In the genomic region with DNA sequence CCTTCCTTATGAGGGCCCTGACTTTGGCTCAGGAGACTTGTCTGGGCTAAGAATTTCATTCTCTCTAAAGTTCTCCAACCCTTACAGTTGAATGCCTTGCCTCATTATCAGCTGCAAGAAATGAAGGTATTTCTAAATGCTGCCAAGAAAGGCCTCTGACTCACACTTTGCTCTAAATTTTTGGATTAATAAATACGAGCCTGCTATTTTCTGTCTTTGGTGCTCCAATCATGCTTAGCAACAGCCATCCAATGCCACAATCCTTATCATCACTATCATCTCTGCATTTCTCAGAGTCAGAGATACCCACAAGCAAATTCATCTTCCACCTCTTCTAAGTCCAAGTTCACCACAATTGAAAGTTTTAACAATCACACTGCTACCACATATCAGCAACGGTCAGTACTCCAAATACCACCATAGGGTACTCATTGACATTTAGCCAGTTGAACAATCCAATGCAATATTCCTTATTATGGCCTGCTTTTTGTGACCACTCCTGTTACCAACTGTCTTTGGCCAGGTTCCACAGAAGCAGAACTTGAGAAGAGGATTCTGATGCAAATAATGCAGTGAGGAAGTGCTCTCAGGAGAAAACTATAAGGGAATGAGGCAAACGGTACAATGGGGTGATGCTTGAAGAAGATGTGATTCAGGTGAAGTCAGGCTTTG, we compare ENCODE assay signal across 21 cellular contexts. TPM values are rescaled to one million over a fixed set of nuclear protein-coding genes. Genes with fewer than 3 reads are reported as not detected.
DNase-seq lines count a peak whose midpoint lies in the region; ATAC-seq and TF ChIP-seq lines count a peak whose summit lies in the region.
"Had no signal": no experiment of that assay in that cellular context is flagged by ENCODE, and none has a peak within 500 bp of the region (broad histone marks: within the 10 kb centered on the region; RNA-seq: fewer than 3 reads in every experiment).

No MANE protein-coding gene starts in this region.

- H3K27ac ChIP-seq in foreskin keratinocyte = no peak overlapping the region
- H3K27ac ChIP-seq: upper lobe of right lung had no signal

- no peak overlapping the region for H3K4me3 ChIP-seq in astrocyte of the cerebellum (ENCODE audit: low read depth, low read length)
- H3K4me3 ChIP-seq: ascending aorta, upper lobe of right lung had no signal

- in situ Hi-C loops in astrocyte of the cerebellum (cut with HindIII; ENCODE audit: low sequenced_read_pairs) = no loop called here

- H3K9me3 Mint-ChIP-seq in natural killer cell = no peaks in the 10 kb centered on the region

- no peak for DNase-seq in left cardiac atrium
- no peak for DNase-seq in cardiac septum (ENCODE audit: low spot score)
- DNase-seq in astrocyte of the cerebellum (ENCODE audit: low read depth) = peak; percentile 58
- peak; percentile 9 to 51 for DNase-seq in foreskin keratinocyte
- no peak for DNase-seq in natural killer cell
- DNase-seq in DMS53 (lab: John Stamatoyannopoulos, UW) = no peak
- DNase-seq: activated CD8-positive, alpha-beta memory T cell treated with anti-CD3 and anti-CD28 coated beads, Interleukin-2, amount 10 ng/mL, durations not matched to agents 7 days and 5 days; activated effector memory CD4-positive, alpha-beta T cell treated with anti-CD3 and anti-CD28 coated beads, Interleukin-2, amount 50 U/mL, for 16 hours; immature natural killer cell; KG1; NCI-H1417 treated with DMSO at 0.1 percent for 48 hours; occipital lobe; RPMI8226; stimulated activated naive CD4-positive, alpha-beta T cell treated with Interleukin-2 at 50 U/mL for 16 hours; T-helper 2 cell; upper lobe of right lung had no signal

- TF ChIP-seq CTCF in astrocyte of the cerebellum (IDR thresholded peaks at IDR 0.05; ENCODE audit: low read depth, low read length, missing control alignments) = no peak
- no peak for TF ChIP-seq CTCF in foreskin keratinocyte (conservative IDR thresholded peaks at IDR 0.05)
- TF ChIP-seq CTCF in natural killer cell (IDR thresholded peaks at IDR 0.05) = no peak

- H3K4me3 Mint-ChIP-seq in natural killer cell = no peak overlapping the region
- H3K4me3 Mint-ChIP-seq: activated CD8-positive, alpha-beta memory T cell treated with anti-CD3 and anti-CD28 coated beads, Interleukin-2, amount 10 ng/mL, durations not matched to agents 7 days and 5 days; immature natural killer cell had no signal

- H3K4me1 ChIP-seq in foreskin keratinocyte = no peaks in the 10 kb centered on the region
- H3K4me1 ChIP-seq: upper lobe of right lung had no signal

- ATAC-seq in left cardiac atrium (peak; percentile 53 to 92), foreskin keratinocyte (peak; percentile 21), natural killer cell (no peak), HG02798 (IDR thresholded peaks at IDR 0.05; ENCODE audit: poor library complexity, unreplicated experiment) (no peak), GM21786 (IDR thresholded peaks at IDR 0.05; ENCODE audit: unreplicated experiment) (no peak)
- ATAC-seq: activated CD4-positive, CD25-positive, alpha-beta regulatory T cell treated with anti-CD3 and anti-CD28 coated beads, Interleukin-2, amount 50 U/mL, for 24 hours; activated CD8-positive, alpha-beta memory T cell treated with anti-CD3 and anti-CD28 coated beads, Interleukin-2, amount 10 ng/mL, durations not matched to agents 7 days and 5 days; upper lobe of right lung had no signal

- no peaks in the 10 kb centered on the region for H3K4me1 Mint-ChIP-seq in natural killer cell
- H3K4me1 Mint-ChIP-seq: activated CD8-positive, alpha-beta memory T cell treated with anti-CD3 and anti-CD28 coated beads, Interleukin-2, amount 10 ng/mL, durations not matched to agents 7 days and 5 days; immature natural killer cell had no signal

- H3K36me3 Mint-ChIP-seq in natural killer cell = no peaks in the 10 kb centered on the region
- H3K36me3 Mint-ChIP-seq: activated CD8-positive, alpha-beta memory T cell treated with anti-CD3 and anti-CD28 coated beads, Interleukin-2, amount 10 ng/mL, durations not matched to agents 7 days and 5 days; immature natural killer cell had no signal

- H3K27me3 ChIP-seq in foreskin keratinocyte = peaks cover 9% of the 10 kb centered on the region
- H3K27me3 ChIP-seq: ascending aorta, upper lobe of right lung had no signal

- H3K27ac Mint-ChIP-seq in natural killer cell = no peak overlapping the region
- H3K27ac Mint-ChIP-seq: activated CD8-positive, alpha-beta memory T cell treated with anti-CD3 and anti-CD28 coated beads, Interleukin-2, amount 10 ng/mL, durations not matched to agents 7 days and 5 days; immature natural killer cell had no signal

- H3K27me3 Mint-ChIP-seq in natural killer cell (ENCODE audit: low read depth in 2 of 2) = peaks cover 12 to 22% of the 10 kb centered on the region in 2 donors

- intact Hi-C loops in left cardiac atrium (cut with DNase I) (no loop called here), cardiac septum (cut with DNase I) (no loop called here), natural killer cell (cut with micrococcal nuclease) (no loop called here)

RNA-seq across cellular contexts. Expression of a gene that starts 5.7 kb away (rescaled TPM):
- total RNA-seq in left cardiac atrium (not detected), cardiac septum (not detected), foreskin keratinocyte (not detected in 2 replicates), natural killer cell (not detected)
- polyA plus RNA-seq in foreskin keratinocyte = not detected in 2 replicates
- total RNA-seq: A673; activated CD8-positive, alpha-beta memory T cell treated with anti-CD3 and anti-CD28 coated beads, Interleukin-2, amount 10 ng/mL, durations not matched to agents 7 days and 5 days; ascending aorta; upper lobe of right lung had no signal
- polyA plus RNA-seq: immature natural killer cell had no signal

RNA-seq across cellular contexts. Expression of a gene that starts 15.0 kb away (rescaled TPM):
- total RNA-seq in left cardiac atrium (not detected), cardiac septum (not detected), foreskin keratinocyte (not detected in 2 replicates), natural killer cell (not detected)
- polyA plus RNA-seq in foreskin keratinocyte = not detected in 2 replicates
- total RNA-seq: A673; activated CD8-positive, alpha-beta memory T cell treated with anti-CD3 and anti-CD28 coated beads, Interleukin-2, amount 10 ng/mL, durations not matched to agents 7 days and 5 days; ascending aorta; occipital lobe; upper lobe of right lung had no signal
- polyA plus RNA-seq: immature natural killer cell had no signal

RNA-seq across cellular contexts. Expression of a gene that starts 26.9 kb away (rescaled TPM):
- not detected for total RNA-seq in left cardiac atrium
- total RNA-seq in cardiac septum = not detected
- total RNA-seq in foreskin keratinocyte = not detected in 2 replicates
- polyA plus RNA-seq in foreskin keratinocyte = not detected in 2 replicates
- total RNA-seq in natural killer cell = not detected
- total RNA-seq: A673; activated CD8-positive, alpha-beta memory T cell treated with anti-CD3 and anti-CD28 coated beads, Interleukin-2, amount 10 ng/mL, durations not matched to agents 7 days and 5 days; ascending aorta; occipital lobe; upper lobe of right lung had no signal
- polyA plus RNA-seq: immature natural killer cell had no signal

Comparison
In these comparisons a context has a peak if more than half of its experiments do, and no peak if none do; other contexts are left out.
1. ATAC-seq: peak in left cardiac atrium (2 of 2) and foreskin keratinocyte (single experiment); none in natural killer cell (0 of 3), HG02798 (single experiment) and GM21786 (single experiment).
2. DNase-seq: peak in astrocyte of the cerebellum (single experiment) and foreskin keratinocyte (2 of 2); none in left cardiac atrium (single experiment), cardiac septum (single experiment), natural killer cell (single experiment) and DMS53 (single experiment).